ENCODE assay signal across 27 cellular contexts in genomic region chr7:53473371-53473770, GRCh38.
"Had no signal": no experiment of that assay in that cellular context is flagged by ENCODE, and none has a peak within 500 bp of the region (broad histone marks: within the 10 kb centered on the region; RNA-seq: fewer than 3 reads in every experiment).

No MANE protein-coding gene starts in this region.

- H3K36me3 Mint-ChIP-seq: mesothelial cell of epicardium; naive B cell; stimulated activated effector memory CD8-positive, alpha-beta T cell treated with anti-CD3 and anti-CD28 coated beads, Interleukin-12 subunit alpha, Interleukin-12 subunit beta, amount 100 ng/mL, for 72 hours had no signal

- DNase-seq: dermis blood vessel endothelial cell; effector memory CD4-positive, alpha-beta T cell; hypothalamus; kidney; left cardiac atrium; left lung; mesenchymal stem cell; mucosa of descending colon; naive B cell; pancreas; stimulated activated CD4-positive, alpha-beta T cell treated with anti-CD3 and anti-CD28 coated beads, Interleukin-12 subunit alpha, Interleukin-12 subunit beta, amount 100 ng/mL, for 4 hours; stimulated activated CD4-positive, alpha-beta T cell treated with anti-CD3 and anti-CD28 coated beads, Interleukin-1b, Interleukin-23, amount 100 ng/mL, for 48 hours; stimulated activated CD4-positive, alpha-beta T cell treated with anti-CD3 and anti-CD28 coated beads, Interleukin-4, amount 100 ng/mL, for 24 hours; stimulated activated naive CD4-positive, alpha-beta T cell treated with Interleukin-2 at 50 U/mL for 16 hours; stomach; thyroid gland; trophoblast cell had no signal

- H3K27me3 ChIP-seq: left lung, neutrophil, pancreas, right atrium auricular region, stomach, thyroid gland, vagina had no signal

- H3K4me1 Mint-ChIP-seq: mesothelial cell of epicardium; naive B cell; stimulated activated effector memory CD8-positive, alpha-beta T cell treated with anti-CD3 and anti-CD28 coated beads, Interleukin-12 subunit alpha, Interleukin-12 subunit beta, amount 100 ng/mL, for 72 hours had no signal

- H3K4me1 ChIP-seq: left lung, right atrium auricular region, stomach, thyroid gland, vagina had no signal

- H3K4me3 ChIP-seq: coronary artery, left lung, mucosa of descending colon, pancreas, right atrium auricular region, smooth muscle cell, stomach, thyroid gland, vagina had no signal

- H3K27ac Mint-ChIP-seq: mesothelial cell of epicardium; naive B cell; natural killer cell treated with Interleukin-12 subunit alpha and Interleukin-12 subunit beta and Interleukin-15 and Interleukin-18, amount 100 ng/mL, for 72 hours; stimulated activated effector memory CD8-positive, alpha-beta T cell treated with anti-CD3 and anti-CD28 coated beads, Interleukin-12 subunit alpha, Interleukin-12 subunit beta, amount 100 ng/mL, for 72 hours had no signal

- H3K36me3 ChIP-seq: left lung, neutrophil, pancreas, right atrium auricular region, stomach, thyroid gland, vagina had no signal

- H3K9me3 Mint-ChIP-seq: mesothelial cell of epicardium, neural crest cell had no signal

- H3K27me3 Mint-ChIP-seq: naive B cell; natural killer cell treated with Interleukin-12 subunit alpha and Interleukin-12 subunit beta and Interleukin-15 and Interleukin-18, amount 100 ng/mL, for 72 hours had no signal

- H3K4me3 Mint-ChIP-seq: mesothelial cell of epicardium; naive B cell; natural killer cell treated with Interleukin-12 subunit alpha and Interleukin-12 subunit beta and Interleukin-15 and Interleukin-18, amount 100 ng/mL, for 72 hours; neural crest cell; stimulated activated effector memory CD8-positive, alpha-beta T cell treated with anti-CD3 and anti-CD28 coated beads, Interleukin-12 subunit alpha, Interleukin-12 subunit beta, amount 100 ng/mL, for 72 hours had no signal

- H3K27ac ChIP-seq: coronary artery, left lung, neutrophil, pancreas, right atrium auricular region, stomach, thyroid gland, vagina had no signal

- ATAC-seq: left cardiac atrium; left lung; mucosa of descending colon; natural killer cell treated with Interleukin-12 subunit alpha and Interleukin-12 subunit beta and Interleukin-15 and Interleukin-18, amount 100 ng/mL, for 72 hours; pancreas; sciatic nerve; stimulated activated effector memory CD8-positive, alpha-beta T cell treated with anti-CD3 and anti-CD28 coated beads, Interleukin-12 subunit alpha, Interleukin-12 subunit beta, amount 100 ng/mL, for 72 hours had no signal

- H3K9me3 ChIP-seq: mucosa of descending colon, neutrophil, pancreas, right atrium auricular region, thyroid gland, vagina had no signal
